Comparison of ENCODE assay signal across 9 cellular contexts in the genomic region with DNA sequence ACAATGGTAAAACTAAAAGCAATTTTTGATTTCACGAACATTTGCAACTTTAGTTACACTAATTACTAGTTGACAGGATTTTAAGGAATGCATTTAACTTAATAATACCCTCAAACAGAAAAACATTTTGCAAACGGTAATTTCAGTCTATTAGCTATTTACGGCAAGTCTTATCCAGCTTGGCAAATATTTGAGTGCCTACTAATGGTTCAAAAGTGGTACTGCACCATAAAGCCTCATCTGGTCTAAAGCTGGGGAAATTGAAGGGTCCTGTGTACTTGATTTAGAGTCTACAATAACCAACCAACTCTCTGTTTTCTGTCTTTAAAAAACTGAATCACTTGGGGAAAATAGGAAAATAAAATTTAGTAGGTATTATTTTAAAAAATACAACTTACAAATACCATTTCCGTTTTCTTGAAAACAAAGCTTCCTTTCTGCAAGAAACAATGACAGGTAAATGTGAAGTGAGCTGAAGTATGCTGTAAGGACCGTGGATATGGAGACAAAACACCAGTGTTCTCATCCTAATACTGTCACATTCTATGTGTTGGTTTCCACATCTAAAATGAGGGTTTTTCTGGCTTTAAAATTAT.
DNase-seq lines count a peak whose midpoint lies in the region; ATAC-seq, FAIRE-seq and TF ChIP-seq lines count a peak whose summit lies in the region.
"Had no signal": no experiment of that assay in that cellular context is flagged by ENCODE, and none has a peak within 500 bp of the region (broad histone marks: within the 10 kb centered on the region; RNA-seq: fewer than 3 reads in every experiment).

No MANE protein-coding gene starts in this region.

- no peaks in the 10 kb centered on the region for H3K27me3 ChIP-seq in BE2C
- H3K27me3 ChIP-seq: SJSA1 had no signal

- ATAC-seq in GM18858 (IDR thresholded peaks at IDR 0.05; ENCODE audit: unreplicated experiment), result peak; percentile 49
- peak; percentile 75 for ATAC-seq in HG03159 (IDR thresholded peaks at IDR 0.05; ENCODE audit: unreplicated experiment)

- H3K4me3 ChIP-seq in BE2C (ENCODE audit: low read depth, low read length), result no peak overlapping the region
- H3K4me3 ChIP-seq: SJSA1 had no signal

- peak; percentile 83 for TF ChIP-seq CTCF in BE2C (IDR thresholded peaks at IDR 0.05; ENCODE audit: low read depth, low read length)

- no peaks in the 10 kb centered on the region for H3K4me1 ChIP-seq in BE2C

- no peaks in the 10 kb centered on the region for H3K36me3 ChIP-seq in BE2C
- H3K36me3 ChIP-seq: SJSA1 had no signal

- DNase-seq in BE2C (no peak), NCI-H82 treated with DMSO at 0.1 percent for 48 hours (lab: John Stamatoyannopoulos, UW; ENCODE audit: unreplicated experiment) (peak; percentile 22), renal cortical epithelial cell (ENCODE audit: low read depth) (peak; percentile 56), NCI-H2029 treated with DMSO at 0.1 percent for 48 hours (lab: John Stamatoyannopoulos, UW) (no peak)
- no peak for DNase-seq in effector CD8-positive, alpha-beta T cell (lab: John Stamatoyannopoulos, UW)

- FAIRE-seq in endometrium (lab: Jason Lieb, UNC), result peak; percentile 31

- H3K9me3 ChIP-seq in BE2C, result no peaks in the 10 kb centered on the region
- H3K9me3 ChIP-seq: SJSA1 had no signal

Comparison
In these comparisons a context has a peak if more than half of its experiments do, and no peak if none do; other contexts are left out.
1. DNase-seq: peak in NCI-H82 treated with DMSO at 0.1 percent for 48 hours (single experiment) and renal cortical epithelial cell (single experiment); none in BE2C (single experiment), effector CD8-positive, alpha-beta T cell (single experiment) and NCI-H2029 treated with DMSO at 0.1 percent for 48 hours (single experiment).